In the genomic region with DNA sequence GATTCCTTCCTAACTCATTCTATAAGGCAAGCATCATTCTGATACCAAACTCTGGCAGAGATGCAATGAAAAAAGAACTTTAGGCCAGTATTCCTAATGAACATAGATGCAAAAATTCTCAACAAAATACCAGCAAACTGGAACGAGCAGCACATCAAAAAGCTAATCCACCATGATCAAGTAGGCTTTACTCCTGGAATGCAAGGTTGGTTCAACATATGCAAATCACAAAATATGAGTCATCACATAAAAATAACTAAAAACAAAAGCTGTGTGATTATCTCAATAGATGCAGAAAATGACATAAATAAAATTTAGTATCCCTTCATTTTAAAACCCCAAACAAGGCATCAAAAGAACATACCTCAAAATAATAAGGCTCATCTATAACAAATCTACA, we compare ENCODE assay signal across 14 cellular contexts.
A peak's percentile ranks its signal among the peaks of the same experiment; 100 is the strongest.
DNase-seq lines count a peak whose midpoint lies in the region; ATAC-seq and TF ChIP-seq lines count a peak whose summit lies in the region.
"Had no signal": no experiment of that assay in that cellular context is flagged by ENCODE, and none has a peak within 500 bp of the region (broad histone marks: within the 10 kb centered on the region; RNA-seq: fewer than 3 reads in every experiment).

No MANE protein-coding gene starts in this region.

- no peak overlapping the region for H3K4me3 ChIP-seq in choroid plexus epithelial cell (ENCODE audit: low read depth, low read length)
- H3K4me3 ChIP-seq in fibroblast of pulmonary artery (replicated peaks; ENCODE audit: low read depth, low read length), result no peak overlapping the region

- TF ChIP-seq CTCF in choroid plexus epithelial cell (conservative IDR thresholded peaks at IDR 0.05; ENCODE audit: low read depth, low read length), result no peak
- TF ChIP-seq CTCF in fibroblast of pulmonary artery (IDR thresholded peaks at IDR 0.05; ENCODE audit: low read length, missing control alignments), result no peak

- intact Hi-C loops in left ventricle myocardium superior (cut with micrococcal nuclease), result no loop called here

- peak; percentile 2 for DNase-seq in ELR (ENCODE audit: low read depth)
- DNase-seq in LHCN-M2 (ENCODE audit: low read depth), result peak; percentile 19
- DNase-seq in choroid plexus epithelial cell (ENCODE audit: low read depth), result peak; percentile 38
- peak; percentile 6 for DNase-seq in fibroblast of pulmonary artery (ENCODE audit: low read depth)
- no peak for DNase-seq in left ventricle myocardium superior
- DNase-seq: Caco-2, DMS79 treated with DMSO at 0.1 percent for 48 hours, MM.1S, NCI-H1092 treated with DMSO at 0.1 percent for 48 hours, NCI-H2107, NCI-H446 treated with DMSO at 0.1 percent for 48 hours had no signal

- ATAC-seq in left ventricle myocardium superior, result no peak
- ATAC-seq in GM19351 (IDR thresholded peaks at IDR 0.05; ENCODE audit: unreplicated experiment), result no peak
- ATAC-seq in GM21825 (IDR thresholded peaks at IDR 0.05; ENCODE audit: unreplicated experiment), result no peak
- ATAC-seq: Panc1 had no signal
